Comparison of ENCODE assay signal across 18 cellular contexts in genomic region chr9:22622823-22623222, GRCh38.
"Had no signal": no experiment of that assay in that cellular context is flagged by ENCODE, and none has a peak within 500 bp of the region (broad histone marks: within the 10 kb centered on the region; RNA-seq: fewer than 3 reads in every experiment).

No MANE protein-coding gene starts in this region.

- H3K36me3 ChIP-seq: tibial artery had no signal

- DNase-seq: activated CD4-positive, alpha-beta T cell treated with anti-CD3 and anti-CD28 coated beads for 48 hours; activated CD8-positive, alpha-beta memory T cell treated with anti-CD3 and anti-CD28 coated beads for 24 hours; activated naive CD4-positive, alpha-beta T cell treated with Interleukin-2 at 50 U/mL for 16 hours; body of pancreas; central memory CD4-positive, alpha-beta T cell; cortex of kidney; effector CD8-positive, alpha-beta T cell; immature natural killer cell; naive thymus-derived CD4-positive, alpha-beta T cell; occipital lobe; small intestine; T-cell; T1000; tibial artery had no signal

- H3K27me3 ChIP-seq: body of pancreas, tibial artery had no signal

- H3K27ac ChIP-seq: body of pancreas, SK-N-MC, tibial artery, VCaP had no signal

- H3K4me1 ChIP-seq: body of pancreas, tibial artery had no signal

- H3K4me3 ChIP-seq: body of pancreas, lung, SK-N-MC, tibial artery had no signal

- H3K9me3 ChIP-seq: body of pancreas, tibial artery had no signal

- ATAC-seq: body of pancreas; naive thymus-derived CD4-positive, alpha-beta T cell; stimulated activated effector memory CD8-positive, alpha-beta T cell treated with anti-CD3 and anti-CD28 coated beads, Interleukin-12 subunit alpha, Interleukin-12 subunit beta, amount 100 ng/mL, for 72 hours; T-cell had no signal
